Comparison of ENCODE assay signal across 8 cellular contexts in genomic region chr2:170930132-170931109, GRCh38. TPM values are rescaled to one million over a fixed set of nuclear protein-coding genes. Genes with fewer than 3 reads are reported as not detected.
A peak's percentile ranks its signal among the peaks of the same experiment; 100 is the strongest.
DNase-seq lines count a peak whose midpoint lies in the region; ATAC-seq, FAIRE-seq and TF ChIP-seq lines count a peak whose summit lies in the region.

No MANE protein-coding gene starts in this region.

- H4K20me1 ChIP-seq in Loucy (ENCODE audit: insufficient read depth, low read length, poor library complexity, severe bottlenecking) (peaks cover 58% of the 10 kb centered on the region), GM12878 (ENCODE audit: control insufficient read depth, insufficient read depth) (no peaks in the 10 kb centered on the region)

- no peaks in the 10 kb centered on the region for H3K9me2 ChIP-seq in Loucy (replicated peaks; ENCODE audit: low read depth, low read length)

- SMC1A ChIA-PET in GM12878 (lab: Charles Lee; ENCODE audit: uncharacterized antibody, unreplicated experiment): interaction anchor here (0.6 to 5.5 kb wide), 10 partner anchors 10 to 1173 kb away, joined by 3 to 55 read pairs (median 4); no protein-coding TSS in a partner anchor

- WGBS in GM12878 (ENCODE audit: insufficient coverage, insufficient replicate concordance, low lambda C conversion rate, missing lambda C conversion rate): 15% methylated on average over 18 of the region's 18 CpGs

- intact Hi-C loops in GM12878 (cut with micrococcal nuclease; ENCODE audit: unreplicated experiment): no loop called here

- in situ Hi-C loops in GM12878 (cut with MboI): loop anchor here (25.0 kb wide), 1 partner anchor 1632 kb away; the partner anchor contains the start of gene PDK1

- FAIRE-seq in GM12878 (lab: Jason Lieb, UNC): peak; percentile 95

- TSS peak; percentile 53 for BruUV-seq in GM12878 (replicated peaks; lab: Mats Ljungman, UMichigan)

- H2AFZ ChIP-seq in Loucy (ENCODE audit: low read length): peak overlapping the region; percentile 88
- H2AFZ ChIP-seq in GM12878 (ENCODE audit: control insufficient read depth, low read depth, low read length): peak overlapping the region; percentile 55

- H3K27ac Mint-ChIP-seq in T-helper 17 cell: peak overlapping the region; percentile 96

- H3K4me3 ChIP-seq in Loucy (ENCODE audit: low read length, poor library complexity, severe bottlenecking) (peak overlapping the region; percentile 96), GM12878 (peak overlapping the region; percentile 90)

- no peaks in the 10 kb centered on the region for H3F3A ChIP-seq in Loucy (ENCODE audit: low read depth)

- TF ChIP-seq CTCF in Loucy (conservative IDR thresholded peaks at IDR 0.05; ENCODE audit: low read length): no peak; the same call in 1 of the 2 replicates
- 0 out of 6 replicates have a peak, but pooled peaks of 1 of the 3 experiments have one; percentile 6 for TF ChIP-seq CTCF in GM12878 (IDR thresholded peaks at IDR 0.05 in 2 of 3, conservative IDR thresholded peaks at IDR 0.05 in 1 of 3; ENCODE audit: control insufficient read depth in 2 of 3, extremely low read depth in 1 of 3, insufficient read depth in 1 of 3, low read depth in 3 of 3, low read length in 3 of 3)

- H3K4me1 ChIP-seq in Loucy (ENCODE audit: insufficient read depth, low read length, poor library complexity, severe bottlenecking): peaks cover 43% of the 10 kb centered on the region
- H3K4me1 ChIP-seq in GM12878 (ENCODE audit: control insufficient read depth, insufficient read depth, low read length): no peaks in the 10 kb centered on the region

- H3K27me3 ChIP-seq in Loucy (ENCODE audit: insufficient read depth, low read length, poor library complexity, severe bottlenecking): no peaks in the 10 kb centered on the region
- no peaks in the 10 kb centered on the region for H3K27me3 ChIP-seq in GM12878 (replicated peaks in 1 of 2; ENCODE audit: control insufficient read depth in 2 of 2, insufficient read depth in 2 of 2, low read length in 1 of 2)

- RAD21 ChIA-PET in GM12878 (lab: Charles Lee; ENCODE audit: unreplicated experiment): interaction anchor here (0.6 to 2.8 kb wide), 12 partner anchors 8 to 1173 kb away, joined by 3 to 23 read pairs (median 4); no protein-coding TSS in a partner anchor

- H3K27ac ChIP-seq in GM12878 (ENCODE audit: control insufficient read depth, insufficient read depth): peak overlapping the region; percentile 88

- ATAC-seq in GM21576 (IDR thresholded peaks at IDR 0.05; ENCODE audit: unreplicated experiment): peak; percentile 34
- peak; percentile 40 for ATAC-seq in T-helper 17 cell
- ATAC-seq in GM12878: peak; percentile 62

- H3K36me3 Mint-ChIP-seq in T-helper 17 cell (ENCODE audit: low read depth): no peaks in the 10 kb centered on the region

- no peaks in the 10 kb centered on the region; the same call in 1 of the 2 replicates for H3K36me3 ChIP-seq in Loucy (ENCODE audit: insufficient read depth, low read length)
- H3K36me3 ChIP-seq in GM12878 (ENCODE audit: control insufficient read depth in 2 of 2, insufficient read depth in 2 of 2, low read length in 1 of 2): no peaks in the 10 kb centered on the region

- TF ChIP-seq POLR2A in GM12878 (IDR thresholded peaks at IDR 0.05; ENCODE audit: low read depth, low read length): peak; percentile 77

- no peak for TF ChIP-seq RAD21 in GM12878 (IDR thresholded peaks at IDR 0.05; ENCODE audit: insufficient read depth, low read depth, low read length)

- H3K4me2 ChIP-seq in Loucy (ENCODE audit: low read depth, low read length, poor library complexity, severe bottlenecking): peak overlapping the region; percentile 84
- H3K4me2 ChIP-seq in GM12878 (ENCODE audit: control insufficient read depth, insufficient read depth): peak overlapping the region; percentile 80

- H3K27me3 Mint-ChIP-seq in T-helper 17 cell: no peaks in the 10 kb centered on the region

- no peaks in the 10 kb centered on the region for H3K9me3 ChIP-seq in Loucy (ENCODE audit: insufficient read depth, low read depth, low read length)
- no peaks in the 10 kb centered on the region for H3K9me3 ChIP-seq in T-helper 17 cell (ENCODE audit: control insufficient read depth, low read length, poor library complexity, severe bottlenecking)
- H3K9me3 ChIP-seq in GM12878 (replicated peaks; ENCODE audit: control insufficient read depth, insufficient read depth, low read length): no peaks in the 10 kb centered on the region

- DNase-seq in DMS 273 treated with DMSO at 0.1 percent for 48 hours (lab: John Stamatoyannopoulos, UW) (peak; percentile 34), T-helper 17 cell (peak; percentile 18 to 43 (median 40)), GM12878 (ENCODE audit: low read depth, low spot score) (peak; percentile 67), kidney tubule cell (ENCODE audit: low spot score) (peak; percentile 79), mesenteric fat pad (ENCODE audit: low spot score) (no peak)
- DNase-seq in stimulated activated CD4-positive, alpha-beta T cell treated with anti-CD3 and anti-CD28 coated beads, Interleukin-4, amount 100 ng/mL, for 4 hours: peak; percentile 22 to 44

- peak overlapping the region; percentile 95 for H3K4me3 Mint-ChIP-seq in T-helper 17 cell

- peaks cover 64% of the 10 kb centered on the region for H3K79me2 ChIP-seq in Loucy (ENCODE audit: insufficient read depth, low read length)
- H3K79me2 ChIP-seq in GM12878 (ENCODE audit: control insufficient read depth, insufficient read depth, low read length): peaks cover 61% of the 10 kb centered on the region

- POLR2A ChIA-PET in GM12878 (lab: Charles Lee): interaction anchor here (0.7 to 1.7 kb wide), 7 partner anchors 14 to 508 kb away, joined by 3 to 5 read pairs (median 4); no protein-coding TSS in a partner anchor

- H3K9ac ChIP-seq in Loucy (ENCODE audit: low read depth, low read length, poor library complexity, severe bottlenecking) (peak overlapping the region; percentile 87), GM12878 (ENCODE audit: control insufficient read depth, insufficient read depth, low read length) (peak overlapping the region; percentile 93)

- CTCF ChIA-PET in GM12878 (lab: Yijun Ruan, JAX): interaction anchor here (0.7 to 6.5 kb wide), 17 partner anchors 9 to 1013 kb away, joined by 3 to 53 read pairs (median 4); partner anchors contain the start of gene DYNC1I2

- TF ChIP-seq EP300 in GM12878 (IDR thresholded peaks at IDR 0.05; ENCODE audit: borderline replicate concordance in 1 of 2, control insufficient read depth in 1 of 2, low read depth in 2 of 2, low read length in 2 of 2): no peak

- H3K4me1 Mint-ChIP-seq in T-helper 17 cell: peaks cover 36% of the 10 kb centered on the region

TF ChIP-seq in GM12878, 131 proteins besides CTCF, POLR2A, EP300 and RAD21 (continues in another document):
- no peak for TF ChIP-seq POLR2AphosphoS2 (IDR thresholded peaks at IDR 0.05; ENCODE audit: low read depth, low read length)
- no peak for TF ChIP-seq ELK1 (IDR thresholded peaks at IDR 0.05; ENCODE audit: low read depth, low read length)
- no peak for TF ChIP-seq NR2C2 (IDR thresholded peaks at IDR 0.05; ENCODE audit: borderline replicate concordance, control insufficient read depth, insufficient read length, low read depth)
- no peak for TF ChIP-seq CBX5 (IDR thresholded peaks at IDR 0.05; ENCODE audit: low read depth)
- peak; percentile 51; the same call in 1 of the 2 replicates for TF ChIP-seq SMARCA5 (IDR thresholded peaks at IDR 0.05)
- TF ChIP-seq ZBED1 (IDR thresholded peaks at IDR 0.05; ENCODE audit: borderline replicate concordance): no peak
- TF ChIP-seq SIX5 (IDR thresholded peaks at IDR 0.05; ENCODE audit: low read depth, low read length, severe bottlenecking): peak; percentile 40
- TF ChIP-seq RELB (IDR thresholded peaks at IDR 0.05; ENCODE audit: low read depth): 0 out of 2 replicates have a peak, but pooled peaks have one; percentile 16
- TF ChIP-seq HDAC6 (IDR thresholded peaks at IDR 0.05; ENCODE audit: unreplicated experiment): no peak

RNA-seq across cellular contexts. Expression of gene GORASP2, which starts 1.4 kb away (rescaled TPM):
- total RNA-seq in T-helper 17 cell: 10 to 100 TPM; 80.5 to 89.4 TPM
- total RNA-seq in GM12878 (2013; cell fraction: nucleolus; rRNA removed): 40.4 and 47.6 TPM in 2 replicates
- 62.4 and 63.9 TPM in 2 replicates for total RNA-seq in GM12878 (2014; rRNA removed)
- 43.6 and 50.5 TPM in 2 replicates for total RNA-seq in GM12878 (2014; rRNA removed; fragmentation: Illumina TruSeq; extraction: Trizol)
- total RNA-seq in GM12878 (2021): 94.8 and 94.9 TPM in 2 replicates
- polyA plus RNA-seq in GM12878 (2011; ENCODE audit: low read depth): 55.9 TPM
- polyA plus RNA-seq in GM12878 (2011; rRNA removed): 130 and 169 TPM in 2 replicates
- polyA plus RNA-seq in GM12878 (2011; cell fraction: cytosol; rRNA removed): 158 and 174 TPM in 2 replicates
- 70.7 and 73.5 TPM in 2 replicates for polyA plus RNA-seq in GM12878 (2011; cell fraction: nucleus; rRNA removed)
- polyA plus RNA-seq in GM12878 (2012): 66.5 and 77.2 TPM in 2 replicates
- polyA plus RNA-seq in GM12878 (2014; fragmentation: Illumina TruSeq; extraction: Trizol): 129 and 139 TPM in 2 replicates
- polyA plus RNA-seq in GM12878 (2014; fragmentation: Nextera tagmentation; extraction: Ambion mirVana): 10 to 100 TPM; 26.3 to 35.0 TPM
- polyA plus RNA-seq in GM12878 (2014; rRNA removed): 111 and 113 TPM in 2 replicates
- 100 to 1,000 TPM; 132 to 140 TPM for polyA plus RNA-seq in GM12878 (2016; fragmentation: Nextera tagmentation; extraction: Ambion mirVana)
- 114 and 140 TPM in 2 replicates for polyA minus RNA-seq in GM12878 (2011; rRNA and poly(A)+ RNA removed)
- 30.9 and 35.2 TPM in 2 replicates for polyA minus RNA-seq in GM12878 (2011; cell fraction: cytosol; rRNA and poly(A)+ RNA removed)
- polyA minus RNA-seq in GM12878 (2011; cell fraction: nucleus; rRNA and poly(A)+ RNA removed): 27.6 and 46.7 TPM in 2 replicates
- total RNA-seq in mesenteric fat pad: 78.2 TPM
